Comparison of ENCODE assay signal across 10 cellular contexts in genomic region chr2:72561621-72562318, GRCh38.
DNase-seq lines count a peak whose midpoint lies in the region; ATAC-seq and TF ChIP-seq lines count a peak whose summit lies in the region.
"Had no signal": no experiment of that assay in that cellular context is flagged by ENCODE, and none has a peak within 500 bp of the region (broad histone marks: within the 10 kb centered on the region; RNA-seq: fewer than 3 reads in every experiment).

No MANE protein-coding gene starts in this region.

- intact Hi-C loops in adrenal gland (cut with DNase I): no loop called here
- intact Hi-C loops in naive thymus-derived CD4-positive, alpha-beta T cell (cut with micrococcal nuclease): no loop called here

- peak overlapping the region in 4 of 5 donors; percentile 6 to 59 (median 32) for H3K27ac ChIP-seq in adrenal gland
- H3K27ac ChIP-seq in naive thymus-derived CD4-positive, alpha-beta T cell (ENCODE audit: low read depth, low read length): no peak overlapping the region
- H3K27ac ChIP-seq: parathyroid adenoma had no signal

- POLR2A ChIA-PET in naive thymus-derived CD4-positive, alpha-beta T cell (lab: Charles Lee): no interaction called here

- no peaks in the 10 kb centered on the region for H3K27me3 Mint-ChIP-seq in naive thymus-derived CD4-positive, alpha-beta T cell

- peaks cover 0 to 4% (median 0%) of the 10 kb centered on the region in 11 donors for H3K9me3 Mint-ChIP-seq in naive thymus-derived CD4-positive, alpha-beta T cell
- H3K9me3 Mint-ChIP-seq: activated naive CD4-positive, alpha-beta T cell treated with anti-CD3 and anti-CD28 coated beads, Interleukin-2, amount 50 U/mL, for 72 hours had no signal

- peaks cover 0 to 8% (median 7%) of the 10 kb centered on the region in 7 donors for H3K4me1 Mint-ChIP-seq in naive thymus-derived CD4-positive, alpha-beta T cell

- no peak overlapping the region for H3K27ac Mint-ChIP-seq in naive thymus-derived CD4-positive, alpha-beta T cell
- H3K27ac Mint-ChIP-seq: activated naive CD4-positive, alpha-beta T cell treated with anti-CD3 and anti-CD28 coated beads, Interleukin-2, amount 50 U/mL, for 72 hours had no signal

- H3K36me3 Mint-ChIP-seq in naive thymus-derived CD4-positive, alpha-beta T cell: peaks cover 0 to 29% (median 17%) of the 10 kb centered on the region in 5 donors

- CTCF ChIA-PET in naive thymus-derived CD4-positive, alpha-beta T cell (lab: Charles Lee): no interaction called here

- no peaks in the 10 kb centered on the region for H3K9me3 ChIP-seq in adrenal gland (replicated peaks in 1 of 3)
- no peaks in the 10 kb centered on the region for H3K9me3 ChIP-seq in naive thymus-derived CD4-positive, alpha-beta T cell (ENCODE audit: control insufficient read depth in 2 of 3, low read length in 3 of 3)

- 36 to 49% (median 47%) methylated on average over 4 of the region's 4 CpGs for WGBS in adrenal gland, 4 donors

- no peaks in the 10 kb centered on the region for H3K36me3 ChIP-seq in adrenal gland (replicated peaks in 1 of 2)
- H3K36me3 ChIP-seq in naive thymus-derived CD4-positive, alpha-beta T cell (ENCODE audit: control insufficient read depth in 2 of 3, insufficient read depth in 3 of 3, low read length in 3 of 3): no peaks in the 10 kb centered on the region

- no peak for ATAC-seq in naive thymus-derived CD4-positive, alpha-beta T cell
- ATAC-seq in HG02973 (IDR thresholded peaks at IDR 0.05; ENCODE audit: unreplicated experiment): no peak
- ATAC-seq: activated naive CD4-positive, alpha-beta T cell treated with anti-CD3 and anti-CD28 coated beads, Interleukin-2, amount 50 U/mL, for 72 hours had no signal

- H3K4me3 ChIP-seq in adrenal gland: no peak overlapping the region
- H3K4me3 ChIP-seq in naive thymus-derived CD4-positive, alpha-beta T cell (ENCODE audit: low read length): no peak overlapping the region

- H3K4me1 ChIP-seq in adrenal gland (replicated peaks in 1 of 2): peaks cover 14 to 36% of the 10 kb centered on the region in 2 donors
- H3K4me1 ChIP-seq in naive thymus-derived CD4-positive, alpha-beta T cell (ENCODE audit: control insufficient read depth in 2 of 2, insufficient read depth in 2 of 2, low read length in 2 of 2): no peaks in the 10 kb centered on the region

- no peak for TF ChIP-seq POLR2A in adrenal gland (IDR thresholded peaks at IDR 0.05)

- H3K4me3 Mint-ChIP-seq in naive thymus-derived CD4-positive, alpha-beta T cell: no peak overlapping the region

- H3K27me3 ChIP-seq in adrenal gland: no peaks in the 10 kb centered on the region
- no peaks in the 10 kb centered on the region for H3K27me3 ChIP-seq in naive thymus-derived CD4-positive, alpha-beta T cell (ENCODE audit: control insufficient read depth in 2 of 2, insufficient read depth in 2 of 2, low read length in 2 of 2)

- no peak for TF ChIP-seq CTCF in adrenal gland (IDR thresholded peaks at IDR 0.05)

- DNase-seq in ELR (ENCODE audit: low read depth) (peak; percentile 59), adrenal gland (no peak), glomerular endothelial cell (ENCODE audit: extremely low read depth, low read depth, low spot score) (peak; percentile 63), pulmonary artery endothelial cell (ENCODE audit: low read depth, low spot score) (peak; percentile 39), NCI-H1694 (lab: John Stamatoyannopoulos, UW) (no peak)
- no peak for DNase-seq in naive thymus-derived CD4-positive, alpha-beta T cell
- DNase-seq in activated CD4-positive, alpha-beta T cell treated with anti-CD3 and anti-CD28 coated beads for 1 hour: no peak

Comparison
In these comparisons a context has a peak if more than half of its experiments do, and no peak if none do; other contexts are left out.
1. DNase-seq: peak in ELR (single experiment), glomerular endothelial cell (single experiment) and pulmonary artery endothelial cell (single experiment); none in adrenal gland (0 of 7), NCI-H1694 (single experiment), naive thymus-derived CD4-positive, alpha-beta T cell (0 of 9) and activated CD4-positive, alpha-beta T cell treated with anti-CD3 and anti-CD28 coated beads for 1 hour (single experiment).